In genomic region chr14:100192672-100193416, GRCh38 we compare ENCODE assay signal across 8 cellular contexts. TPM values are rescaled to one million over a fixed set of nuclear protein-coding genes. Genes with fewer than 3 reads are reported as not detected.
DNase-seq lines count a peak whose midpoint lies in the region; ATAC-seq, FAIRE-seq and TF ChIP-seq lines count a peak whose summit lies in the region.

No MANE protein-coding gene starts in this region.

- intact Hi-C loops in colonic mucosa (cut with DNase I), result loop anchor here (5.0 kb wide), 3 partner anchors 71 to 211 kb away; no protein-coding TSS in a partner anchor

- H3K27ac ChIP-seq in BLaER1 (peak overlapping the region; percentile 90), colonic mucosa (peak overlapping the region; percentile 76)

- peak overlapping the region; percentile 65 for H3K4me3 ChIP-seq in BLaER1
- peak overlapping the region; percentile 35 for H3K4me3 ChIP-seq in colonic mucosa

- H3K9me3 ChIP-seq in BLaER1, result no peaks in the 10 kb centered on the region
- no peaks in the 10 kb centered on the region for H3K9me3 ChIP-seq in colonic mucosa

- no peaks in the 10 kb centered on the region for H3K27me3 ChIP-seq in BLaER1
- no peaks in the 10 kb centered on the region for H3K27me3 ChIP-seq in colonic mucosa

- H3K4me1 ChIP-seq in BLaER1 (peaks cover 20% of the 10 kb centered on the region), colonic mucosa (peaks cover 9% of the 10 kb centered on the region)

- ATAC-seq in HG03457 (IDR thresholded peaks at IDR 0.05; ENCODE audit: unreplicated experiment), result peak; percentile 99

- DNase-seq in GM19239 (ENCODE audit: insufficient read length, low spot score), result peak; percentile 99
- peak; percentile 100 for DNase-seq in NCI-H524 (lab: John Stamatoyannopoulos, UW)
- peak; percentile 100 for DNase-seq in activated CD4-positive, alpha-beta T cell treated with anti-CD3 and anti-CD28 coated beads for 48 hours
- DNase-seq in colonic mucosa, result peak; percentile 100
- peak; percentile 100 for DNase-seq in left kidney (ENCODE audit: low read depth, low spot score)
- peak; percentile 100 for DNase-seq in stimulated activated CD4-positive, alpha-beta T cell treated with anti-CD3 and anti-CD28 coated beads, Interleukin-2, amount 100 ng/mL, for 24 hours

- FAIRE-seq in GM19239 (lab: Jason Lieb, UNC), result peak; percentile 97

- H4K20me1 ChIP-seq in BLaER1, result no peaks in the 10 kb centered on the region

- H3K36me3 ChIP-seq in BLaER1, result no peaks in the 10 kb centered on the region
- no peaks in the 10 kb centered on the region for H3K36me3 ChIP-seq in colonic mucosa

- peak; percentile 94 for TF ChIP-seq CTCF in colonic mucosa (IDR thresholded peaks at IDR 0.05)

- peak overlapping the region; percentile 87 for H3K9ac ChIP-seq in BLaER1
- peak overlapping the region; percentile 78 to 94 for H3K9ac ChIP-seq in colonic mucosa (ENCODE audit: low read depth in 2 of 2, low read length in 2 of 2)

- peak overlapping the region; percentile 84 for H3K4me2 ChIP-seq in BLaER1

RNA-seq across cellular contexts. Expression of gene DEGS2, which starts 33.4 kb away (rescaled TPM):
- total RNA-seq in colonic mucosa, result 10 to 100 TPM; 37.0 to 54.3 TPM

RNA-seq across cellular contexts. Expression of gene YY1, which starts 46.1 kb away (rescaled TPM):
- total RNA-seq in colonic mucosa, result 10 to 100 TPM; 73.2 to 90.4 TPM

Comparison
In these comparisons a context has a peak if more than half of its experiments do, and no peak if none do; other contexts are left out.
1. Peak in every context shown above with its lines: DNase-seq, ATAC-seq, H3K4me3 ChIP-seq and H3K27ac ChIP-seq.